Comparison of ENCODE assay signal across 8 cellular contexts in the genomic region with DNA sequence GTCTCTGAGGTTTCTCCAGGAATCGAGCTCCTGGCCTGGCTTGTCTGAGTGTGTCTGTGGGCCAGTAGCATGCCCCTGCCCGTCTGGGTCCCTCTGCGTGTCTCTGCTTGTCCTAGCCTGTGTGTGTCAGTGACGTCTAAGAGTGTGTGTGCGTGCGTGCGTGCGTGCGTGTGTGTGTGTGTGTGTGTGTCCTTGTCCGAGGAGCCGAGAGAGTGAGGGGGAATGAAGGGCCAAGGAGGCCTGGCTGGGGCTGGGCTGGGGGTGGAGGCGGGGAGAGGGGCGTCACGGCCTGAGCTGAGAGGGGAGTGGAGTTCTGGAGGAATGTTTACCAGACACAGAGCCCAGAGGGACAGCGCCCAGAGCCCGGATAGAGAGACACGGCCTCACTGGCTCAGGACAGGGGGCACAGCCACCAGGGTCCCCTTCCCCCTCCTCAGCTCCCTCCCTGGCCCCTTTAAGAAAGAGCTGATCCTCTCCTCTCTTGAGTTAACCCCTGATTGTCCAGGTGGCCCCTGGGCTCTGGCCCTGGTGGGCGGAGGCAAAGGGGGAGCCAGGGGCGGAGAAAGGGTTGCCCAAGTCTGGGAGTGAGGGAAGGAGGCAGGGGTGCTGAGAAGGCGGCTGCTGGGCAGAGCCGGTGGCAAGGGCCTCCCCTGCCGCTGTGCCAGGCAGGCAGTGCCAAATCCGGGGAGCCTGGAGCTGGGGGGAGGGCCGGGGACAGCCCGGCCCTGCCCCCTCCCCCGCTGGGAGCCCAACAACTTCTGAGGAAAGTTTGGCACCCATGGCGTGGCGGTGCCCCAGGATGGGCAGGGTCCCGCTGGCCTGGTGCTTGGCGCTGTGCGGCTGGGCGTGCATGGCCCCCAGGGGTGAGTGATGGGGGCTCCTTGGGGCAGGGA. TPM values are rescaled to one million over a fixed set of nuclear protein-coding genes. Genes with fewer than 3 reads are reported as not detected.
DNase-seq lines count a peak whose midpoint lies in the region; TF ChIP-seq lines count a peak whose summit lies in the region.

AXL (plus strand) TSS at position 609 of the 893 bp plus-strand sequence; CDS start at position 779, 170 bp downstream.

- peaks cover 8% of the 10 kb centered on the region for H3K36me3 Mint-ChIP-seq in progenitor cell of endocrine pancreas (ENCODE audit: insufficient read depth)

- TF ChIP-seq CTCF in right atrium auricular region (IDR thresholded peaks at IDR 0.05), result no peak
- TF ChIP-seq CTCF in progenitor cell of endocrine pancreas (IDR thresholded peaks at IDR 0.05; ENCODE audit: unreplicated experiment), result no peak

- peak within 1 kb of the TSS; percentile 79 for H3K4me3 Mint-ChIP-seq in progenitor cell of endocrine pancreas (ENCODE audit: low read depth)

- H3K9me3 Mint-ChIP-seq in progenitor cell of endocrine pancreas (ENCODE audit: low read depth), result no peaks in the 10 kb centered on the region

- no peaks in the 10 kb centered on the region for H3K36me3 ChIP-seq in HAP-1 (replicated peaks)
- peaks cover 10% of the 10 kb centered on the region for H3K36me3 ChIP-seq in right atrium auricular region

- peaks cover 21% of the 10 kb centered on the region for H3K27me3 ChIP-seq in HAP-1 (ENCODE audit: low read depth)
- H3K27me3 ChIP-seq in right atrium auricular region, result no peaks in the 10 kb centered on the region

- in situ Hi-C loops in HAP-1 (cut with MboI; ENCODE audit: low sequenced_read_pairs), result no loop called here

- DNase-seq in HAP-1 (ENCODE audit: low spot score in 2 of 2) (peak in 1 of 2 experiments; percentile 64), anterior cingulate cortex (lab: John Stamatoyannopoulos, UW) (peak in 52 of 58 donors; percentile 11 to 86 (median 64)), right atrium auricular region (ENCODE audit: low spot score) (peak; percentile 95), progenitor cell of endocrine pancreas (ENCODE audit: low spot score, unreplicated experiment) (peak; percentile 49), NCI-H187 (lab: John Stamatoyannopoulos, UW) (no peak), NCI-H345 treated with DMSO at 0.1 percent for 48 hours (lab: John Stamatoyannopoulos, UW; ENCODE audit: unreplicated experiment) (no peak), NCI-H2107 treated with DMSO at 0.1 percent for 48 hours (lab: John Stamatoyannopoulos, UW; ENCODE audit: unreplicated experiment) (no peak)
- DNase-seq in activated CD4-positive, CD25-positive, alpha-beta regulatory T cell treated with anti-CD3 and anti-CD28 coated beads, Interleukin-2, amount 50 U/mL, for 72 hours, result no peak

- peak within 1 kb of the TSS; percentile 93 to 99 for H3K27ac ChIP-seq in right atrium auricular region

- peak within 1 kb of the TSS; percentile 2; the same call in 1 of the 2 replicates for H3K4me3 ChIP-seq in HAP-1
- H3K4me3 ChIP-seq in right atrium auricular region, result peak within 1 kb of the TSS; percentile 66 to 80

- H3K27ac Mint-ChIP-seq in progenitor cell of endocrine pancreas, result peak within 1 kb of the TSS; percentile 90

- peaks cover 23% of the 10 kb centered on the region for H3K4me1 Mint-ChIP-seq in progenitor cell of endocrine pancreas (ENCODE audit: low read depth)

- H3K4me1 ChIP-seq in HAP-1 (peaks cover 2% of the 10 kb centered on the region; the same call in 1 of the 2 replicates), right atrium auricular region (peaks cover 0 to 25% of the 10 kb centered on the region in 2 donors)

- peaks cover 25% of the 10 kb centered on the region for H3K27me3 Mint-ChIP-seq in progenitor cell of endocrine pancreas

- H3K9me3 ChIP-seq in HAP-1, result no peaks in the 10 kb centered on the region
- no peaks in the 10 kb centered on the region for H3K9me3 ChIP-seq in right atrium auricular region

RNA-seq across cellular contexts. Expression of gene AXL, which starts in this region (rescaled TPM):
- total RNA-seq in right atrium auricular region (10 to 100 TPM; 27.3 to 81.4 TPM), progenitor cell of endocrine pancreas (14.8 and 15.7 TPM in 2 replicates)

Comparison
In these comparisons a context has a peak if more than half of its experiments do, and no peak if none do; other contexts are left out.
1. DNase-seq: peak in anterior cingulate cortex (52 of 58), right atrium auricular region (single experiment) and progenitor cell of endocrine pancreas (single experiment); none in activated CD4-positive, CD25-positive, alpha-beta regulatory T cell treated with anti-CD3 and anti-CD28 coated beads, Interleukin-2, amount 50 U/mL, for 72 hours (single experiment), NCI-H187 (0 of 2), NCI-H345 treated with DMSO at 0.1 percent for 48 hours (single experiment) and NCI-H2107 treated with DMSO at 0.1 percent for 48 hours (single experiment).